18 cellular contexts compared by ENCODE assay signal in genomic region chr7:103636153-103636552, GRCh38.
A peak's percentile ranks its signal among the peaks of the same experiment; 100 is the strongest.
DNase-seq lines count a peak whose midpoint lies in the region; ATAC-seq, FAIRE-seq and TF ChIP-seq lines count a peak whose summit lies in the region.
"Had no signal": no experiment of that assay in that cellular context is flagged by ENCODE, and none has a peak within 500 bp of the region (broad histone marks: within the 10 kb centered on the region; RNA-seq: fewer than 3 reads in every experiment).

No MANE protein-coding gene starts in this region.

- no TSS peak for BruUV-seq in endothelial cell of umbilical vein (replicated peaks; lab: Mats Ljungman, UMichigan)

- no peak for ATAC-seq in RWPE2 (ENCODE audit: low read depth)
- no peak for ATAC-seq in GM21447 (IDR thresholded peaks at IDR 0.05; ENCODE audit: unreplicated experiment)
- ATAC-seq in effector memory CD8-positive, alpha-beta T cell (replicated peaks): no peak
- ATAC-seq: mucosa of descending colon had no signal

- H3K79me2 ChIP-seq in endothelial cell of umbilical vein (ENCODE audit: control insufficient read depth, insufficient read depth, low read length): no peaks in the 10 kb centered on the region

- dilution Hi-C loops in endothelial cell of umbilical vein (cut with MboI; ENCODE audit: extremely low pct_ligation_motif_present, low sequenced_read_pairs): no loop called here

- no peak for TF ChIP-seq CTCF in RWPE2 (IDR thresholded peaks at IDR 0.05; ENCODE audit: poor library complexity, severe bottlenecking)
- no peak for TF ChIP-seq CTCF in endothelial cell of umbilical vein (IDR thresholded peaks at IDR 0.05; ENCODE audit: extremely low read depth in 1 of 2, insufficient read depth in 1 of 2, low read depth in 1 of 2, low read length in 2 of 2)
- no peak for TF ChIP-seq CTCF in nephron progenitor cell (IDR thresholded peaks at IDR 0.05)

- H3K9me3 Mint-ChIP-seq in nephron progenitor cell: no peaks in the 10 kb centered on the region
- H3K9me3 Mint-ChIP-seq in effector memory CD8-positive, alpha-beta T cell: peaks cover 0 to 2% of the 10 kb centered on the region in 2 donors
- H3K9me3 Mint-ChIP-seq: H9 had no signal

- TF ChIP-seq POLR2A in endothelial cell of umbilical vein (IDR thresholded peaks at IDR 0.05; ENCODE audit: low read depth, low read length): no peak

- no peaks in the 10 kb centered on the region for H3K27me3 ChIP-seq in H7 (ENCODE audit: control insufficient read depth, insufficient read depth, low read length)
- H3K27me3 ChIP-seq in RWPE2 (ENCODE audit: insufficient read depth, poor library complexity, severe bottlenecking): no peaks in the 10 kb centered on the region
- no peaks in the 10 kb centered on the region for H3K27me3 ChIP-seq in endothelial cell of umbilical vein (ENCODE audit: control insufficient read depth in 2 of 2, insufficient read depth in 2 of 2, low read length in 2 of 2)
- H3K27me3 ChIP-seq: BLaER1, ovary, stomach had no signal

- POLR2A ChIA-PET in endothelial cell of umbilical vein (lab: Charles Lee): no interaction called here

- FAIRE-seq in endothelial cell of umbilical vein (lab: Jason Lieb, UNC): peak; percentile 12

- H3K9me3 ChIP-seq in RWPE2 (ENCODE audit: severe bottlenecking): no peaks in the 10 kb centered on the region
- no peaks in the 10 kb centered on the region for H3K9me3 ChIP-seq in endothelial cell of umbilical vein (replicated peaks; ENCODE audit: control insufficient read depth, insufficient read depth, low read length)
- H3K9me3 ChIP-seq: BLaER1, mucosa of descending colon, ovary, stomach had no signal

- intact Hi-C loops in endothelial cell of umbilical vein (cut with micrococcal nuclease): loop anchor here (2.0 kb wide), 1 partner anchor 83 kb away; no protein-coding TSS in a partner anchor

- no peak overlapping the region for H3K4me3 Mint-ChIP-seq in nephron progenitor cell
- no peak overlapping the region for H3K4me3 Mint-ChIP-seq in effector memory CD8-positive, alpha-beta T cell
- H3K4me3 Mint-ChIP-seq: H9, IgD-negative memory B cell had no signal

- H3K9ac ChIP-seq in endothelial cell of umbilical vein (replicated peaks; ENCODE audit: extremely low read depth, insufficient read depth, low read length): no peak overlapping the region
- H3K9ac ChIP-seq: BLaER1 had no signal

- H3K36me3 ChIP-seq in H7 (replicated peaks; ENCODE audit: control insufficient read depth, insufficient read depth, low read length) (no peaks in the 10 kb centered on the region), RWPE2 (ENCODE audit: low read depth) (no peaks in the 10 kb centered on the region), endothelial cell of umbilical vein (ENCODE audit: control insufficient read depth in 2 of 2, extremely low read depth in 1 of 2, insufficient read depth in 2 of 2, low read length in 2 of 2) (no peaks in the 10 kb centered on the region)
- H3K36me3 ChIP-seq: BLaER1, ovary, stomach, WERI-Rb-1 had no signal

- H3K4me3 ChIP-seq in H7 (ENCODE audit: insufficient read depth, low read depth, low read length) (no peak overlapping the region), RWPE2 (ENCODE audit: severe bottlenecking) (no peak overlapping the region), endothelial cell of umbilical vein (replicated peaks in 1 of 3; ENCODE audit: insufficient read depth in 1 of 3, low read depth in 1 of 3, low read length in 3 of 3) (no peak overlapping the region)
- H3K4me3 ChIP-seq: BLaER1, mucosa of descending colon, ovary, stomach had no signal

- CTCF ChIA-PET in endothelial cell of umbilical vein (lab: Charles Lee): interaction anchor here (1.0 kb wide), 1 partner anchor 13 kb away, joined by 3 read pairs; no protein-coding TSS in a partner anchor

- peaks cover 4% of the 10 kb centered on the region for H3K27me3 Mint-ChIP-seq in nephron progenitor cell (ENCODE audit: low read depth, poor library complexity)
- H3K27me3 Mint-ChIP-seq in effector memory CD8-positive, alpha-beta T cell: no peaks in the 10 kb centered on the region

- H3K4me1 ChIP-seq in RWPE2 (ENCODE audit: insufficient read depth, poor library complexity, severe bottlenecking): peaks cover 60% of the 10 kb centered on the region
- peaks cover 22% of the 10 kb centered on the region for H3K4me1 ChIP-seq in endothelial cell of umbilical vein (ENCODE audit: control insufficient read depth, extremely low read depth, insufficient read depth, low read length)
- H3K4me1 ChIP-seq: BLaER1, stomach had no signal

- peak overlapping the region; percentile 95 for H3K27ac ChIP-seq in RWPE2 (ENCODE audit: poor library complexity, severe bottlenecking)
- H3K27ac ChIP-seq in endothelial cell of umbilical vein (ENCODE audit: insufficient read depth, low read depth, low read length): no peak overlapping the region
- H3K27ac ChIP-seq: BLaER1, ovary, stomach, WERI-Rb-1 had no signal

- no peaks in the 10 kb centered on the region for H3K36me3 Mint-ChIP-seq in nephron progenitor cell (ENCODE audit: low read depth)
- no peaks in the 10 kb centered on the region for H3K36me3 Mint-ChIP-seq in effector memory CD8-positive, alpha-beta T cell (ENCODE audit: insufficient read depth)

- no peaks in the 10 kb centered on the region for H3K4me1 Mint-ChIP-seq in nephron progenitor cell
- H3K4me1 Mint-ChIP-seq in effector memory CD8-positive, alpha-beta T cell (ENCODE audit: low read depth in 2 of 2): no peaks in the 10 kb centered on the region
- H3K4me1 Mint-ChIP-seq: H9 had no signal

- H4K20me1 ChIP-seq in endothelial cell of umbilical vein (replicated peaks; ENCODE audit: control insufficient read depth, extremely low read depth, insufficient read depth, low read length): no peaks in the 10 kb centered on the region
- H4K20me1 ChIP-seq: BLaER1 had no signal

- H2AFZ ChIP-seq in endothelial cell of umbilical vein (ENCODE audit: low read depth, low read length): no peak overlapping the region

- H3K9me1 ChIP-seq in endothelial cell of umbilical vein (replicated peaks; ENCODE audit: control insufficient read depth, extremely low read depth, insufficient read depth, low read length): no peaks in the 10 kb centered on the region

- no peak overlapping the region for H3K27ac Mint-ChIP-seq in nephron progenitor cell
- no peak overlapping the region for H3K27ac Mint-ChIP-seq in effector memory CD8-positive, alpha-beta T cell
- H3K27ac Mint-ChIP-seq: H9, IgD-negative memory B cell had no signal

- peak; percentile 2 for DNase-seq in H7
- DNase-seq in RWPE2 (ENCODE audit: low spot score): no peak
- DNase-seq in endothelial cell of umbilical vein (ENCODE audit: low read depth, low spot score): peak; percentile 21
- DNase-seq in nephron progenitor cell: peak; percentile 26
- DNase-seq in glomerular visceral epithelial cell (ENCODE audit: extremely low spot score): no peak
- DNase-seq in activated CD4-positive, alpha-beta T cell treated with anti-CD3 and anti-CD28 coated beads, Interleukin-2, amount 50 U/mL, for 48 hours: no peak
- no peak for DNase-seq in effector memory CD8-positive, alpha-beta T cell
- DNase-seq: activated gamma-delta T cell treated with Interleukin-2 at 50 U/mL for 16 hours; effector memory CD4-positive, alpha-beta T cell; H9; mucosa of descending colon; NCI-H1105 treated with DMSO at 0.1 percent for 48 hours; ovary; stomach; WERI-Rb-1 had no signal

- H3K4me2 ChIP-seq in endothelial cell of umbilical vein (ENCODE audit: insufficient read depth, low read length): no peak overlapping the region
- H3K4me2 ChIP-seq: BLaER1 had no signal

TF ChIP-seq in endothelial cell of umbilical vein, 7 proteins besides CTCF, POLR2A, EP300 and RAD21:
- TF ChIP-seq GATA2 (IDR thresholded peaks at IDR 0.05; ENCODE audit: insufficient read depth, insufficient read length, low read depth, low read length) (no peak), POLR2AphosphoS5 (IDR thresholded peaks at IDR 0.05; ENCODE audit: insufficient read depth, low read depth, low read length) (no peak), MYC (IDR thresholded peaks at IDR 0.05; ENCODE audit: low read depth, low read length) (no peak), FOS (IDR thresholded peaks at IDR 0.05; ENCODE audit: borderline replicate concordance, insufficient read depth, low read length) (no peak), EZH2 (IDR thresholded peaks at IDR 0.05; ENCODE audit: borderline replicate concordance, low read depth, low read length, severe bottlenecking) (no peak), MAX (IDR thresholded peaks at IDR 0.05; ENCODE audit: insufficient read depth, insufficient read length) (no peak), JUN (IDR thresholded peaks at IDR 0.05; ENCODE audit: borderline replicate concordance, insufficient read depth, insufficient read length, low read depth) (no peak)
TF ChIP-seq in endothelial cell of umbilical vein: peak in this region for 0.

Comparison
In these comparisons a context has a peak if more than half of its experiments do, and no peak if none do; other contexts are left out.
1. DNase-seq: peak in H7 (single experiment), endothelial cell of umbilical vein (single experiment) and nephron progenitor cell (single experiment); none in RWPE2 (single experiment), glomerular visceral epithelial cell (single experiment), activated CD4-positive, alpha-beta T cell treated with anti-CD3 and anti-CD28 coated beads, Interleukin-2, amount 50 U/mL, for 48 hours (0 of 2) and effector memory CD8-positive, alpha-beta T cell (0 of 3).